Comparison of ENCODE assay signal across 8 cellular contexts in the genomic region with DNA sequence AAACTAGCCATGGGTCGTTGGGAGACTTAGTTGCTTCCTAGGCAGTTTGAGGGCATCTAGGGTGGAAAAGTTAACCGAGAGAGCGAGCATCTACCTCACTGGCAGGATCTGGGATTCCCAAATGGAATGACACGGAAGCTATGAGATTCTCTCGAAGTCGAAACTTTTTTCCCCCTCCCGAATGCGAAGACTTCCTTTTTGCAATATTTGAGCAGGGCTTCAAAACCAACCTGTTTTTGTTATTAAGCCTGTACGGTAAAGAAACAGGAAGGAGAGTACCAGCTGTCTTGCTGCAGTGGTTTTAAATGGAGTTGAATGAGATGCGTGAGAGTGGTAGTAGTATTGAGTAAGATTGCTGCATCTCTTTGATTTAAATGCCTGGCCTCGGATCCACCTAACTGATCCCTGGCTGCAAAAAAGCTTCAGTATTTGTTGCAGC. TPM values are rescaled to one million over a fixed set of nuclear protein-coding genes. Genes with fewer than 3 reads are reported as not detected.
A peak's percentile ranks its signal among the peaks of the same experiment; 100 is the strongest.
DNase-seq lines count a peak whose midpoint lies in the region; ATAC-seq and TF ChIP-seq lines count a peak whose summit lies in the region.

No MANE protein-coding gene starts in this region.

- H3K4me1 Mint-ChIP-seq in T-cell (peaks cover 55 to 58% (median 56%) of the 10 kb centered on the region in 3 donors), naive B cell (peaks cover 33 to 55% (median 42%) of the 10 kb centered on the region in 3 donors)

- peak overlapping the region; percentile 98 to 99 (median 99) for H3K4me3 Mint-ChIP-seq in T-cell
- peak overlapping the region; percentile 94 to 100 (median 100) for H3K4me3 Mint-ChIP-seq in naive B cell

- in situ Hi-C loops in KBM-7 (cut with MboI; ENCODE audit: low pct_unique_long_range_greater_than_20kb, low sequenced_read_pairs): no loop called here

- no peak for TF ChIP-seq CTCF in DOHH2 (IDR thresholded peaks at IDR 0.05; ENCODE audit: low read depth, low read length, poor library complexity, severe bottlenecking)

- H3K27ac Mint-ChIP-seq in T-cell (peak overlapping the region; percentile 93), naive B cell (peak overlapping the region; percentile 97 to 100 (median 98))

- H3K27me3 ChIP-seq in DOHH2 (ENCODE audit: control insufficient read depth, low read length) (no peaks in the 10 kb centered on the region), esophagus (ENCODE audit: control insufficient read depth in 1 of 2, insufficient read depth in 2 of 2, low read length in 2 of 2) (no peaks in the 10 kb centered on the region)

- H3K4me3 ChIP-seq in DOHH2 (ENCODE audit: low read length) (peak overlapping the region; percentile 84), esophagus (ENCODE audit: low read depth in 1 of 2, low read length in 2 of 2) (peak overlapping the region; percentile 68 to 89)

- ATAC-seq in T-cell (replicated peaks in 1 of 4) (peak; percentile 59 to 69 (median 64)), naive B cell (ENCODE audit: low read depth in 2 of 2) (peak; percentile 61 to 63), GM19351 (IDR thresholded peaks at IDR 0.05; ENCODE audit: unreplicated experiment) (no peak), HG02571 (IDR thresholded peaks at IDR 0.05; ENCODE audit: unreplicated experiment) (no peak), GM18870 (IDR thresholded peaks at IDR 0.05; ENCODE audit: unreplicated experiment) (no peak)

- no peaks in the 10 kb centered on the region for H3K9me3 Mint-ChIP-seq in T-cell
- H3K9me3 Mint-ChIP-seq in naive B cell: peaks cover 0 to 2% (median 0%) of the 10 kb centered on the region in 7 donors

- H3K27me3 Mint-ChIP-seq in T-cell: no peaks in the 10 kb centered on the region
- no peaks in the 10 kb centered on the region for H3K27me3 Mint-ChIP-seq in naive B cell

- H3K4me1 ChIP-seq in DOHH2 (ENCODE audit: control insufficient read depth, low read length) (peaks cover 53% of the 10 kb centered on the region), esophagus (ENCODE audit: control insufficient read depth in 2 of 2, insufficient read depth in 2 of 2, low read length in 1 of 2) (peaks cover 0 to 2% of the 10 kb centered on the region in 2 donors)

- H3F3A ChIP-seq in DOHH2 (ENCODE audit: control insufficient read depth, insufficient read depth): peaks cover 18% of the 10 kb centered on the region

- WGBS in esophagus, 2 donors: 0 to 1% methylated on average over 11 of the region's 11 CpGs

- H3K4me2 ChIP-seq in DOHH2 (ENCODE audit: low read length): peak overlapping the region; percentile 95

- H3K36me3 Mint-ChIP-seq in T-cell: peaks cover 2% of the 10 kb centered on the region
- H3K36me3 Mint-ChIP-seq in naive B cell: peaks cover 8 to 11% of the 10 kb centered on the region in 2 donors

- DNase-seq in KBM-7 (peak; percentile 91), T-cell (peak in 21 of 34 experiments; percentile 2 to 48 (median 19)), naive B cell (peak; percentile 68)

- CTCF ChIA-PET in T-cell (lab: Charles Lee): interaction anchor here in 1 of 2 donors (0.7 to 1.8 kb wide), 6 partner anchors 11 to 228 kb away, joined by 3 to 6 read pairs (median 4); a partner anchor contains a TSS

- H3K9me3 ChIP-seq in DOHH2 (ENCODE audit: control insufficient read depth, insufficient read depth, low read length) (no peaks in the 10 kb centered on the region), esophagus (ENCODE audit: control insufficient read depth in 2 of 2, insufficient read depth in 1 of 2, low read depth in 1 of 2, low read length in 1 of 2) (no peaks in the 10 kb centered on the region)

- POLR2A ChIA-PET in T-cell (lab: Charles Lee): interaction anchor here (0.6 to 1.2 kb wide), 8 partner anchors 15 to 147 kb away, joined by 3 to 11 read pairs (median 4); no protein-coding TSS in a partner anchor

- H4K20me1 ChIP-seq in DOHH2 (ENCODE audit: control insufficient read depth, insufficient read depth, low read depth, low read length): peaks cover 9% of the 10 kb centered on the region; the same call in 1 of the 2 replicates

- H3K36me3 ChIP-seq in DOHH2 (ENCODE audit: control insufficient read depth, low read length) (peaks cover 58% of the 10 kb centered on the region), esophagus (ENCODE audit: control insufficient read depth in 2 of 2, insufficient read depth in 2 of 2, low read length in 1 of 2) (no peaks in the 10 kb centered on the region)

- no peaks in the 10 kb centered on the region for H3K9me2 ChIP-seq in DOHH2 (replicated peaks; ENCODE audit: control insufficient read depth, low read length)

- H3K27ac ChIP-seq in DOHH2 (ENCODE audit: low read depth, low read length) (peak overlapping the region; percentile 80), esophagus (ENCODE audit: low read depth in 2 of 2, low read length in 1 of 2) (peak overlapping the region; percentile 72 to 93)

- H3K79me2 ChIP-seq in DOHH2 (ENCODE audit: control insufficient read depth, low read length): peaks cover 89% of the 10 kb centered on the region

RNA-seq across cellular contexts. Expression of a gene that starts 1.1 kb away (rescaled TPM):
- 10 to 100 TPM; 64.4 to 89.2 (median 68.9) TPM for total RNA-seq in T-cell
- polyA plus RNA-seq in esophagus: 1 to 10 TPM; 7.2 to 7.8 TPM
- 10 to 100 TPM; 22.7 to 70.9 (median 54.1) TPM for polyA plus RNA-seq in naive B cell (ENCODE audit: low read depth in 6 of 6)

Comparison
In these comparisons a context has a peak if more than half of its experiments do, and no peak if none do; other contexts are left out.
1. DNase-seq: peak in every context shown above with its lines; median percentile 91 in KBM-7; 68 in naive B cell; 19 in T-cell.
2. ATAC-seq: peak in T-cell (4 of 4) and naive B cell (2 of 2); none in GM19351 (single experiment), HG02571 (single experiment) and GM18870 (single experiment).